ENCODE assay signal across 12 cellular contexts in the genomic region with DNA sequence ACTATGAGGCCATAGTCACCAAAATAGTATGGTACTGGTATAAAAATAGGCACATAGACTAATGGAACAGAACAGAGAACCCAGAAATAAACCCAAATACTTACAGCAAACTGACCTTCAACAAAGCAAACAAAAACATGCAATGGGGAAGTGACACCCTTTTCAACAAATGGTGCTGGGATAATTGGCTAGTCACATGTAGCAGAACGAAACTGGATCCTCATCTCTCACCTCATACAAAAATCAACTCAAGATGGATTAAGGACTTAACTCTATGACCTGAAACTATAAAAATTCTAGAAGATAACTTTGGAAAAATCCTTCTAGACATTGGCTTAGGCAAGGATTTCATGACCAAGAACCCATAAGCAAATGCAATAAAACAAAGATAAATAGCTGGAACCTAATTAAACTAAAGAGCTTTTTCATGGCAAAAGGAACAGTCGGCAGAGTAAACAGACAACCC. TPM values are rescaled to one million over a fixed set of nuclear protein-coding genes. Genes with fewer than 3 reads are reported as not detected.
"Had no signal": no experiment of that assay in that cellular context is flagged by ENCODE, and none has a peak within 500 bp of the region (broad histone marks: within the 10 kb centered on the region; RNA-seq: fewer than 3 reads in every experiment).

No MANE protein-coding gene starts in this region.

RNA-seq across cellular contexts. Expression of a gene that starts 52.9 kb away (rescaled TPM):
- total RNA-seq: hepatocyte, kidney epithelial cell, left ventricle myocardium superior, lung microvascular endothelial cell, occipital lobe, osteocyte, posterior vena cava, psoas muscle, sigmoid colon, skeletal muscle tissue, urinary bladder had no signal
- polyA plus RNA-seq: hepatocyte, psoas muscle, stomach had no signal
